8 cellular contexts compared by ENCODE assay signal in genomic region chr2:143034292-143035074, GRCh38.
DNase-seq lines count a peak whose midpoint lies in the region; ATAC-seq, FAIRE-seq and TF ChIP-seq lines count a peak whose summit lies in the region.

No MANE protein-coding gene starts in this region.

- no peak overlapping the region for H2AFZ ChIP-seq in GM12878 (ENCODE audit: control insufficient read depth, low read depth, low read length)

- no peaks in the 10 kb centered on the region for H3K27me3 ChIP-seq in GM12878 (replicated peaks in 1 of 2; ENCODE audit: control insufficient read depth in 2 of 2, insufficient read depth in 2 of 2, low read length in 1 of 2)

- POLR2A ChIA-PET in GM12878 (lab: Charles Lee): interaction anchor here (1.4 kb wide), 1 partner anchor 107 kb away, joined by 3 read pairs; no protein-coding TSS in a partner anchor

- TF ChIP-seq RAD21 in GM12878 (IDR thresholded peaks at IDR 0.05; ENCODE audit: insufficient read depth, low read depth, low read length): peak; percentile 78

- H4K20me1 ChIP-seq in GM12878 (ENCODE audit: control insufficient read depth, insufficient read depth): no peaks in the 10 kb centered on the region

- no peak overlapping the region for H3K4me3 ChIP-seq in GM12878

- no peaks in the 10 kb centered on the region for H3K79me2 ChIP-seq in GM12878 (ENCODE audit: control insufficient read depth, insufficient read depth, low read length)

- no peak for TF ChIP-seq EP300 in GM12878 (IDR thresholded peaks at IDR 0.05; ENCODE audit: borderline replicate concordance in 1 of 2, control insufficient read depth in 1 of 2, low read depth in 2 of 2, low read length in 2 of 2)

- no peak overlapping the region for H3K4me3 Mint-ChIP-seq in immature natural killer cell

- WGBS in GM12878 (ENCODE audit: insufficient coverage, insufficient replicate concordance, low lambda C conversion rate, missing lambda C conversion rate): 58% methylated on average over 5 of the region's 5 CpGs

- peaks cover 0 to 3% (median 0%) of the 10 kb centered on the region in 3 donors for H3K27me3 Mint-ChIP-seq in immature natural killer cell (ENCODE audit: low read depth in 3 of 3)

- RAD21 ChIA-PET in GM12878 (lab: Charles Lee; ENCODE audit: unreplicated experiment): interaction anchor here (0.7 to 1.5 kb wide), 8 partner anchors 72 to 250 kb away, joined by 3 to 4 read pairs (median 4); no protein-coding TSS in a partner anchor

- DNase-seq in AG08396 (ENCODE audit: low spot score): peak; percentile 54
- peak; percentile 26 to 35 for DNase-seq in NCI-H1930 (lab: John Stamatoyannopoulos, UW)
- peak in 4 of 5 donors; percentile 19 to 83 (median 41) for DNase-seq in T-helper 1 cell
- peak; percentile 53 for DNase-seq in GM12878 (ENCODE audit: low read depth, low spot score)
- DNase-seq in immature natural killer cell: peak; percentile 72 to 79 (median 77)
- peak; percentile 12 to 22 for DNase-seq in stimulated activated CD4-positive, alpha-beta T cell treated with anti-CD3 and anti-CD28 coated beads, Interleukin-1b, Interleukin-23, amount 100 ng/mL, for 1 hour (ENCODE audit: low read depth in 2 of 2)

- no peaks in the 10 kb centered on the region for H3K36me3 Mint-ChIP-seq in immature natural killer cell

- SMC1A ChIA-PET in GM12878 (lab: Charles Lee; ENCODE audit: uncharacterized antibody, unreplicated experiment): interaction anchor here (1.0 to 1.9 kb wide), 8 partner anchors 11 to 224 kb away, joined by 3 to 5 read pairs (median 4); no protein-coding TSS in a partner anchor

- no TSS peak for BruUV-seq in GM12878 (replicated peaks; lab: Mats Ljungman, UMichigan)

- H3K27ac ChIP-seq in GM12878 (ENCODE audit: control insufficient read depth, insufficient read depth): no peak overlapping the region

- TF ChIP-seq POLR2A in GM12878 (IDR thresholded peaks at IDR 0.05; ENCODE audit: low read depth, low read length): no peak

- ATAC-seq in GM18520 (IDR thresholded peaks at IDR 0.05; ENCODE audit: unreplicated experiment): peak; percentile 81
- ATAC-seq in HG03025 (IDR thresholded peaks at IDR 0.05; ENCODE audit: low FRiP score, unreplicated experiment): peak; percentile 88
- peak; percentile 86 for ATAC-seq in GM12878

- H3K9me3 Mint-ChIP-seq in immature natural killer cell: no peaks in the 10 kb centered on the region

- H3K9ac ChIP-seq in GM12878 (ENCODE audit: control insufficient read depth, insufficient read depth, low read length): no peak overlapping the region

- no peaks in the 10 kb centered on the region; a peak in 1 of 4 replicates for H3K36me3 ChIP-seq in GM12878 (ENCODE audit: control insufficient read depth in 2 of 2, insufficient read depth in 2 of 2, low read length in 1 of 2)

- TF ChIP-seq CTCF in GM12878 (IDR thresholded peaks at IDR 0.05 in 2 of 3, conservative IDR thresholded peaks at IDR 0.05 in 1 of 3; ENCODE audit: control insufficient read depth in 2 of 3, extremely low read depth in 1 of 3, insufficient read depth in 1 of 3, low read depth in 3 of 3, low read length in 3 of 3): peak; percentile 78 to 98 (median 93); a peak in 5 of 6 replicates

- intact Hi-C loops in GM12878 (cut with micrococcal nuclease; ENCODE audit: unreplicated experiment): loop anchor here (1.0 to 5.0 kb wide), 3 partner anchors 76 to 225 kb away; no protein-coding TSS in a partner anchor

- H3K9me3 ChIP-seq in GM12878 (replicated peaks; ENCODE audit: control insufficient read depth, insufficient read depth, low read length): no peaks in the 10 kb centered on the region

- CTCF ChIA-PET in GM12878 (lab: Yijun Ruan, JAX): interaction anchor here (0.5 to 2.8 kb wide), 41 partner anchors 9 to 524 kb away, joined by 3 to 27 read pairs (median 4); no protein-coding TSS in a partner anchor

- no peaks in the 10 kb centered on the region for H3K4me1 Mint-ChIP-seq in immature natural killer cell

- FAIRE-seq in GM12878 (lab: Jason Lieb, UNC): peak; percentile 91

- H3K4me1 ChIP-seq in GM12878 (ENCODE audit: control insufficient read depth, insufficient read depth, low read length): no peaks in the 10 kb centered on the region

- in situ Hi-C loops in GM12878 (cut with MboI): no loop called here

- H3K27ac Mint-ChIP-seq in immature natural killer cell: no peak overlapping the region

- H3K4me2 ChIP-seq in GM12878 (ENCODE audit: control insufficient read depth, insufficient read depth): no peak overlapping the region

TF ChIP-seq in GM12878, 131 proteins besides CTCF, POLR2A, EP300 and RAD21 (continues in another document):
- no peak for TF ChIP-seq TCF3 (IDR thresholded peaks at IDR 0.05; ENCODE audit: borderline replicate concordance, insufficient read depth, low read depth, low read length)
- no peak for TF ChIP-seq ZSCAN29 (IDR thresholded peaks at IDR 0.05)
- no peak for TF ChIP-seq RBBP5 (conservative IDR thresholded peaks at IDR 0.05)
- TF ChIP-seq, protein P1, sequence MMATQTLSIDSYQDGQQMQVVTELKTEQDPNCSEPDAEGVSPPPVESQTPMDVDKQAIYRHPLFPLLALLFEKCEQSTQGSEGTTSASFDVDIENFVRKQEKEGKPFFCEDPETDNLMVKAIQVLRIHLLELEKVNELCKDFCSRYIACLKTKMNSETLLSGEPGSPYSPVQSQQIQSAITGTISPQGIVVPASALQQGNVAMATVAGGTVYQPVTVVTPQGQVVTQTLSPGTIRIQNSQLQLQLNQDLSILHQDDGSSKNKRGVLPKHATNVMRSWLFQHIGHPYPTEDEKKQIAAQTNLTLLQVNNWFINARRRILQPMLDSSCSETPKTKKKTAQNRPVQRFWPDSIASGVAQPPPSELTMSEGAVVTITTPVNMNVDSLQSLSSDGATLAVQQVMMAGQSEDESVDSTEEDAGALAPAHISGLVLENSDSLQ (IDR thresholded peaks at IDR 0.05): peak; percentile 43; the same call in 1 of the 2 replicates
- TF ChIP-seq SUPT20H (IDR thresholded peaks at IDR 0.05; ENCODE audit: borderline replicate concordance, control insufficient read depth, low read depth, low read length): no peak
- no peak for TF ChIP-seq E4F1 (IDR thresholded peaks at IDR 0.05; ENCODE audit: borderline replicate concordance, partially characterized antibody)
- TF ChIP-seq, protein P2, sequence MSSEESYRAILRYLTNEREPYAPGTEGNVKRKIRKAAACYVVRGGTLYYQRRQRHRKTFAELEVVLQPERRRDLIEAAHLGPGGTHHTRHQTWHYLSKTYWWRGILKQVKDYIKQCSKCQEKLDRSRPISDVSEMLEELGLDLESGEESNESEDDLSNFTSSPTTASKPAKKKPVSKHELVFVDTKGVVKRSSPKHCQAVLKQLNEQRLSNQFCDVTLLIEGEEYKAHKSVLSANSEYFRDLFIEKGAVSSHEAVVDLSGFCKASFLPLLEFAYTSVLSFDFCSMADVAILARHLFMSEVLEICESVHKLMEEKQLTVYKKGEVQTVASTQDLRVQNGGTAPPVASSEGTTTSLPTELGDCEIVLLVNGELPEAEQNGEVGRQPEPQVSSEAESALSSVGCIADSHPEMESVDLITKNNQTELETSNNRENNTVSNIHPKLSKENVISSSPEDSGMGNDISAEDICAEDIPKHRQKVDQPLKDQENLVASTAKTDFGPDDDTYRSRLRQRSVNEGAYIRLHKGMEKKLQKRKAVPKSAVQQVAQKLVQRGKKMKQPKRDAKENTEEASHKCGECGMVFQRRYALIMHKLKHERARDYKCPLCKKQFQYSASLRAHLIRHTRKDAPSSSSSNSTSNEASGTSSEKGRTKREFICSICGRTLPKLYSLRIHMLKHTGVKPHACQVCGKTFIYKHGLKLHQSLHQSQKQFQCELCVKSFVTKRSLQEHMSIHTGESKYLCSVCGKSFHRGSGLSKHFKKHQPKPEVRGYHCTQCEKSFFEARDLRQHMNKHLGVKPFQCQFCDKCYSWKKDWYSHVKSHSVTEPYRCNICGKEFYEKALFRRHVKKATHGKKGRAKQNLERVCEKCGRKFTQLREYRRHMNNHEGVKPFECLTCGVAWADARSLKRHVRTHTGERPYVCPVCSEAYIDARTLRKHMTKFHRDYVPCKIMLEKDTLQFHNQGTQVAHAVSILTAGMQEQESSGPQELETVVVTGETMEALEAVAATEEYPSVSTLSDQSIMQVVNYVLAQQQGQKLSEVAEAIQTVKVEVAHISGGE (CRISPR knock-in tag; IDR thresholded peaks at IDR 0.05): no peak
- TF ChIP-seq RB1 (IDR thresholded peaks at IDR 0.05; ENCODE audit: borderline replicate concordance): peak; percentile 69; the same call in 1 of the 2 replicates
- TF ChIP-seq YY1 (IDR thresholded peaks at IDR 0.05; ENCODE audit: low read depth, low read length): peak; percentile 26; the same call in 1 of the 2 replicates
- TF ChIP-seq SIX5 (IDR thresholded peaks at IDR 0.05; ENCODE audit: low read depth, low read length, severe bottlenecking): no peak
- TF ChIP-seq ATF7 (IDR thresholded peaks at IDR 0.05; ENCODE audit: low read depth): peak; percentile 52; the same call in 1 of the 2 replicates
- peak; percentile 83 for TF ChIP-seq SMC3 (IDR thresholded peaks at IDR 0.05; ENCODE audit: borderline replicate concordance, low read length)
- TF ChIP-seq BHLHE40 (IDR thresholded peaks at IDR 0.05; ENCODE audit: borderline replicate concordance in 1 of 2, low read depth in 2 of 2, low read length in 1 of 2): 0 out of 4 replicates have a peak, but pooled peaks of 1 of the 2 experiments have one; percentile 15
- no peak for TF ChIP-seq ZBED1 (IDR thresholded peaks at IDR 0.05; ENCODE audit: borderline replicate concordance)
- TF ChIP-seq RELA (IDR thresholded peaks at IDR 0.05; ENCODE audit: borderline replicate concordance, partially characterized antibody): no peak
- no peak for TF ChIP-seq ETV6 (conservative IDR thresholded peaks at IDR 0.05 in 1 of 2, IDR thresholded peaks at IDR 0.05 in 1 of 2; ENCODE audit: borderline replicate concordance in 1 of 2, low read depth in 1 of 2)
- TF ChIP-seq TCF7 (IDR thresholded peaks at IDR 0.05; ENCODE audit: borderline replicate concordance): no peak

Comparison
In these comparisons a context has a peak if more than half of its experiments do, and no peak if none do; other contexts are left out.
1. DNase-seq: peak in every context shown above with its lines; median percentile 77 in immature natural killer cell; 54 in AG08396; 53 in GM12878; 41 in T-helper 1 cell; 30 in NCI-H1930; 17 in stimulated activated CD4-positive, alpha-beta T cell treated with anti-CD3 and anti-CD28 coated beads, Interleukin-1b, Interleukin-23, amount 100 ng/mL, for 1 hour.